23 cellular contexts compared by ENCODE assay signal in genomic region chr19:9705836-9706235, GRCh38.
"Had no signal": no experiment of that assay in that cellular context is flagged by ENCODE, and none has a peak within 500 bp of the region (broad histone marks: within the 10 kb centered on the region; RNA-seq: fewer than 3 reads in every experiment).

No MANE protein-coding gene starts in this region.

- H3K9me3 ChIP-seq: pancreas, prostate gland, testis had no signal

- H3K27me3 ChIP-seq: pancreas, testis, transverse colon had no signal

- DNase-seq: activated CD4-positive, alpha-beta memory T cell treated with anti-CD3 and anti-CD28 coated beads, Interleukin-2, amount 10 ng/mL, durations not matched to agents 7 days and 5 days; activated CD4-positive, alpha-beta T cell treated with anti-CD3 and anti-CD28 coated beads for 1 hour; activated CD4-positive, alpha-beta T cell treated with anti-CD3 and anti-CD28 coated beads, Interleukin-2, amount 10 ng/mL, durations not matched to agents 7 days and 5 days; activated CD8-positive, alpha-beta memory T cell treated with anti-CD3 and anti-CD28 coated beads, Interleukin-2, amount 50 U/mL, for 48 hours; activated gamma-delta T cell treated with Interleukin-2 at 50 U/mL for 16 hours; activated naive CD4-positive, alpha-beta T cell treated with anti-CD3 and anti-CD28 coated beads, Interleukin-2, amount 50 U/mL, for 16 hours; activated T-cell treated with anti-CD3 and anti-CD28 coated beads, Interleukin-2, amount 50 U/mL, for 24 hours; amniotic stem cell; central memory CD4-positive, alpha-beta T cell; head of caudate nucleus; hippocampal formation; left colon; naive thymus-derived CD8-positive, alpha-beta T cell; nucleus accumbens; pancreas; retina; stimulated activated CD4-positive, alpha-beta T cell treated with anti-CD3 and anti-CD28 coated beads, Interleukin-12 subunit alpha, Interleukin-12 subunit beta, amount 100 ng/mL, for 4 hours; stimulated activated CD4-positive, alpha-beta T cell treated with anti-CD3 and anti-CD28 coated beads, Interleukin-4, amount 100 ng/mL, for 1 hour; stimulated activated naive CD8-positive, alpha-beta T cell treated with anti-CD3 and anti-CD28 coated beads, Interleukin-15, Interleukin-2, amounts not matched to agents 100 U/mL and 50 U/mL, for 24 hours; testis; transverse colon had no signal

- H3K4me1 ChIP-seq: pancreas, prostate gland, testis, transverse colon had no signal

- H3K36me3 ChIP-seq: pancreas, prostate gland, transverse colon had no signal

- H3K4me3 ChIP-seq: pancreas, prostate gland, skin epidermis, testis, transverse colon had no signal

- H3K27ac ChIP-seq: pancreas, prostate gland, skin epidermis, testis, transverse colon had no signal
